Comparison of ENCODE assay signal across 1 cellular context in the genomic region with DNA sequence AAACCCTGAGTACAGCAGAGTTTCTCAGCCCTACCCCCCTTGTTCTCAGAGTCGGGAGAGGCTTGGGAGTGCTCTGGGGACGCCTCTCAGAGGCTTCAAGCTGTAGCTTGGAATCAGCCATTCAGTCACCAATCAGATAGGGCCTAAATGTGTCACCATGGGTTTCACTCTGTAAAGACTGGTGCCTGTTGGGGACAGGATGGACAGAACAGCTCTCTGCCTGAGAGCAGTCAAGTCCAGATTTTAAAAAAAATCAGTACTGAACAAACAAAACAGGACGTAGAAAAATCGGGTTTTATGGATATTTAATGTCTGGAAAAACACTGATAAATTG.
TF ChIP-seq lines count a peak whose summit lies in the region.

No MANE protein-coding gene starts in this region.

TF ChIP-seq in K562, 482 proteins besides CTCF, POLR2A, EP300 and RAD21 (continued from another document):
- TF ChIP-seq, protein P1, sequence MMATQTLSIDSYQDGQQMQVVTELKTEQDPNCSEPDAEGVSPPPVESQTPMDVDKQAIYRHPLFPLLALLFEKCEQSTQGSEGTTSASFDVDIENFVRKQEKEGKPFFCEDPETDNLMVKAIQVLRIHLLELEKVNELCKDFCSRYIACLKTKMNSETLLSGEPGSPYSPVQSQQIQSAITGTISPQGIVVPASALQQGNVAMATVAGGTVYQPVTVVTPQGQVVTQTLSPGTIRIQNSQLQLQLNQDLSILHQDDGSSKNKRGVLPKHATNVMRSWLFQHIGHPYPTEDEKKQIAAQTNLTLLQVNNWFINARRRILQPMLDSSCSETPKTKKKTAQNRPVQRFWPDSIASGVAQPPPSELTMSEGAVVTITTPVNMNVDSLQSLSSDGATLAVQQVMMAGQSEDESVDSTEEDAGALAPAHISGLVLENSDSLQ (IDR thresholded peaks at IDR 0.05), result 0 out of 2 replicates have a peak, but pooled peaks have one; percentile 12
- TF ChIP-seq YY1 (IDR thresholded peaks at IDR 0.05; ENCODE audit: borderline replicate concordance in 1 of 3, control insufficient read depth in 1 of 3, extremely low read depth in 1 of 3, insufficient read depth in 3 of 3, insufficient read length in 1 of 3, insufficient replicate concordance in 2 of 3, low read depth in 1 of 3, low read length in 2 of 3) (peak in 1 of 3 experiments; percentile 30), ZNF696 (CRISPR knock-in tag; conservative IDR thresholded peaks at IDR 0.05) (no peak), PHF21A (IDR thresholded peaks at IDR 0.05; ENCODE audit: borderline replicate concordance, low read depth) (0 out of 2 replicates have a peak, but pooled peaks have one; percentile 46), SP1 (CRISPR knock-in tag; IDR thresholded peaks at IDR 0.05) (no peak), JUND (IDR thresholded peaks at IDR 0.05; ENCODE audit: borderline replicate concordance, low read depth, low read length) (peak; percentile 12; the same call in 1 of the 2 replicates), JUND (tag; IDR thresholded peaks at IDR 0.05; ENCODE audit: borderline replicate concordance, low read depth, low read length) (no peak), ARHGAP35 (IDR thresholded peaks at IDR 0.05; ENCODE audit: partially characterized antibody) (peak; percentile 16)
- TF ChIP-seq, protein P2, sequence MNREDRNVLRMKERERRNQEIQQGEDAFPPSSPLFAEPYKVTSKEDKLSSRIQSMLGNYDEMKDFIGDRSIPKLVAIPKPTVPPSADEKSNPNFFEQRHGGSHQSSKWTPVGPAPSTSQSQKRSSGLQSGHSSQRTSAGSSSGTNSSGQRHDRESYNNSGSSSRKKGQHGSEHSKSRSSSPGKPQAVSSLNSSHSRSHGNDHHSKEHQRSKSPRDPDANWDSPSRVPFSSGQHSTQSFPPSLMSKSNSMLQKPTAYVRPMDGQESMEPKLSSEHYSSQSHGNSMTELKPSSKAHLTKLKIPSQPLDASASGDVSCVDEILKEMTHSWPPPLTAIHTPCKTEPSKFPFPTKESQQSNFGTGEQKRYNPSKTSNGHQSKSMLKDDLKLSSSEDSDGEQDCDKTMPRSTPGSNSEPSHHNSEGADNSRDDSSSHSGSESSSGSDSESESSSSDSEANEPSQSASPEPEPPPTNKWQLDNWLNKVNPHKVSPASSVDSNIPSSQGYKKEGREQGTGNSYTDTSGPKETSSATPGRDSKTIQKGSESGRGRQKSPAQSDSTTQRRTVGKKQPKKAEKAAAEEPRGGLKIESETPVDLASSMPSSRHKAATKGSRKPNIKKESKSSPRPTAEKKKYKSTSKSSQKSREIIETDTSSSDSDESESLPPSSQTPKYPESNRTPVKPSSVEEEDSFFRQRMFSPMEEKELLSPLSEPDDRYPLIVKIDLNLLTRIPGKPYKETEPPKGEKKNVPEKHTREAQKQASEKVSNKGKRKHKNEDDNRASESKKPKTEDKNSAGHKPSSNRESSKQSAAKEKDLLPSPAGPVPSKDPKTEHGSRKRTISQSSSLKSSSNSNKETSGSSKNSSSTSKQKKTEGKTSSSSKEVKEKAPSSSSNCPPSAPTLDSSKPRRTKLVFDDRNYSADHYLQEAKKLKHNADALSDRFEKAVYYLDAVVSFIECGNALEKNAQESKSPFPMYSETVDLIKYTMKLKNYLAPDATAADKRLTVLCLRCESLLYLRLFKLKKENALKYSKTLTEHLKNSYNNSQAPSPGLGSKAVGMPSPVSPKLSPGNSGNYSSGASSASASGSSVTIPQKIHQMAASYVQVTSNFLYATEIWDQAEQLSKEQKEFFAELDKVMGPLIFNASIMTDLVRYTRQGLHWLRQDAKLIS (CRISPR knock-in tag; IDR thresholded peaks at IDR 0.05), result 0 out of 2 replicates have a peak, but pooled peaks have one; percentile 12
